Comparison of ENCODE assay signal across 1 cellular context in genomic region chr9:100033877-100034551, GRCh38.
TF ChIP-seq lines count a peak whose summit lies in the region.

No MANE protein-coding gene starts in this region.

TF ChIP-seq in K562, 482 proteins besides CTCF, POLR2A, EP300 and RAD21 (continued from another document and continues in another):
- TF ChIP-seq PATZ1 (CRISPR knock-in tag; IDR thresholded peaks at IDR 0.05; ENCODE audit: borderline replicate concordance) = no peak
- no peak for TF ChIP-seq PHB (CRISPR knock-in tag; IDR thresholded peaks at IDR 0.05)
- TF ChIP-seq ZNF217 (CRISPR knock-in tag; IDR thresholded peaks at IDR 0.05) = no peak
- no peak for TF ChIP-seq KDM5B (IDR thresholded peaks at IDR 0.05; ENCODE audit: insufficient replicate concordance, low read depth, low read length)
- no peak for TF ChIP-seq REST (CRISPR knock-in tag; IDR thresholded peaks at IDR 0.05; ENCODE audit: low read depth)
- no peak for TF ChIP-seq ZNF77 (CRISPR knock-in tag; IDR thresholded peaks at IDR 0.05)
- TF ChIP-seq ZNF785 (CRISPR knock-in tag; IDR thresholded peaks at IDR 0.05) = no peak
- TF ChIP-seq ILF3 (IDR thresholded peaks at IDR 0.05; ENCODE audit: borderline replicate concordance) = no peak
- no peak for TF ChIP-seq USF1 (CRISPR knock-in tag; IDR thresholded peaks at IDR 0.05)
- no peak for TF ChIP-seq ZNF146 (CRISPR knock-in tag; IDR thresholded peaks at IDR 0.05; ENCODE audit: unreplicated experiment)
- no peak for TF ChIP-seq CTBP1 (IDR thresholded peaks at IDR 0.05; ENCODE audit: borderline replicate concordance)
- no peak for TF ChIP-seq PBX2 (CRISPR knock-in tag; IDR thresholded peaks at IDR 0.05; ENCODE audit: low read depth)
- TF ChIP-seq PBX2 (tag; conservative IDR thresholded peaks at IDR 0.05; ENCODE audit: low read depth) = peak; percentile 79
- no peak for TF ChIP-seq COPS2 (conservative IDR thresholded peaks at IDR 0.05)
- peak; percentile 67; the same call in 1 of the 2 replicates for TF ChIP-seq ZBTB17 (CRISPR knock-in tag; IDR thresholded peaks at IDR 0.05)
- TF ChIP-seq KLF6 (CRISPR knock-in tag; IDR thresholded peaks at IDR 0.05; ENCODE audit: borderline replicate concordance) = peak; percentile 68; the same call in 1 of the 2 replicates
- TF ChIP-seq SFPQ (IDR thresholded peaks at IDR 0.05; ENCODE audit: low read depth, low read length) = no peak
- TF ChIP-seq MAFF (IDR thresholded peaks at IDR 0.05; ENCODE audit: low read length) = no peak
- no peak for TF ChIP-seq ZNF23 (CRISPR knock-in tag; IDR thresholded peaks at IDR 0.05)
- peak; percentile 71 for TF ChIP-seq NFE2L1 (tag; IDR thresholded peaks at IDR 0.05; ENCODE audit: borderline replicate concordance, low read depth)
- no peak for TF ChIP-seq PCBP1 (IDR thresholded peaks at IDR 0.05; ENCODE audit: low read depth, low read length, poor library complexity, severe bottlenecking)
- no peak for TF ChIP-seq MTA1 (IDR thresholded peaks at IDR 0.05; ENCODE audit: borderline replicate concordance)
- no peak for TF ChIP-seq SNIP1 (IDR thresholded peaks at IDR 0.05; ENCODE audit: low read depth)
- TF ChIP-seq TBL1XR1 (IDR thresholded peaks at IDR 0.05; ENCODE audit: low read length in 2 of 2) = peak in 1 of 2 experiments; percentile 78; a peak in 2 of 4 replicates
- TF ChIP-seq CREM (IDR thresholded peaks at IDR 0.05; ENCODE audit: low read depth) = no peak
- TF ChIP-seq ZNF395 (CRISPR knock-in tag; IDR thresholded peaks at IDR 0.05) = peak; percentile 74; the same call in 1 of the 2 replicates
- TF ChIP-seq GMEB1 (CRISPR knock-in tag; IDR thresholded peaks at IDR 0.05) = no peak
- no peak for TF ChIP-seq TEAD1 (CRISPR knock-in tag; IDR thresholded peaks at IDR 0.05)
- no peak for TF ChIP-seq GABPB2 (CRISPR knock-in tag; conservative IDR thresholded peaks at IDR 0.05)
- TF ChIP-seq NFE2 (IDR thresholded peaks at IDR 0.05; ENCODE audit: low read depth) = peak; percentile 23; the same call in 1 of the 2 replicates
- TF ChIP-seq TSC22D4 (tag; IDR thresholded peaks at IDR 0.05) = no peak
- no peak for TF ChIP-seq E2F3 (CRISPR knock-in tag; IDR thresholded peaks at IDR 0.05)
- TF ChIP-seq ZNF584 (CRISPR knock-in tag; IDR thresholded peaks at IDR 0.05; ENCODE audit: low read depth) = 0 out of 2 replicates have a peak, but pooled peaks have one; percentile 57
- TF ChIP-seq SAFB (IDR thresholded peaks at IDR 0.05; ENCODE audit: borderline replicate concordance, low read depth, low read length) = no peak
- TF ChIP-seq SAP30 (IDR thresholded peaks at IDR 0.05; ENCODE audit: borderline replicate concordance, insufficient read depth, low read depth, low read length, poor library complexity, severe bottlenecking) = no peak
- no peak for TF ChIP-seq HNRNPLL (IDR thresholded peaks at IDR 0.05; ENCODE audit: low read depth, low read length, poor library complexity, severe bottlenecking)
- no peak for TF ChIP-seq MYBL2 (IDR thresholded peaks at IDR 0.05; ENCODE audit: low read depth)
- TF ChIP-seq MYBL2 (CRISPR knock-in tag; IDR thresholded peaks at IDR 0.05; ENCODE audit: borderline replicate concordance) = no peak
- TF ChIP-seq CSDE1 (IDR thresholded peaks at IDR 0.05) = no peak
- no peak for TF ChIP-seq ZKSCAN1 (IDR thresholded peaks at IDR 0.05; ENCODE audit: low read depth, low read length)
- TF ChIP-seq SREBF2 (CRISPR knock-in tag; IDR thresholded peaks at IDR 0.05) = no peak
- TF ChIP-seq HMGXB4 (CRISPR knock-in tag; IDR thresholded peaks at IDR 0.05) = no peak
- no peak for TF ChIP-seq ZNF324 (CRISPR knock-in tag; IDR thresholded peaks at IDR 0.05)
- no peak for TF ChIP-seq EHMT2 (IDR thresholded peaks at IDR 0.05)
- peak; percentile 85 for TF ChIP-seq MECOM (CRISPR knock-in tag; IDR thresholded peaks at IDR 0.05)
- no peak for TF ChIP-seq ZNF212 (CRISPR knock-in tag; IDR thresholded peaks at IDR 0.05)
- peak; percentile 20; the same call in 1 of the 2 replicates for TF ChIP-seq CC2D1A (IDR thresholded peaks at IDR 0.05)
